Comparison of ENCODE assay signal across 20 cellular contexts in the genomic region with DNA sequence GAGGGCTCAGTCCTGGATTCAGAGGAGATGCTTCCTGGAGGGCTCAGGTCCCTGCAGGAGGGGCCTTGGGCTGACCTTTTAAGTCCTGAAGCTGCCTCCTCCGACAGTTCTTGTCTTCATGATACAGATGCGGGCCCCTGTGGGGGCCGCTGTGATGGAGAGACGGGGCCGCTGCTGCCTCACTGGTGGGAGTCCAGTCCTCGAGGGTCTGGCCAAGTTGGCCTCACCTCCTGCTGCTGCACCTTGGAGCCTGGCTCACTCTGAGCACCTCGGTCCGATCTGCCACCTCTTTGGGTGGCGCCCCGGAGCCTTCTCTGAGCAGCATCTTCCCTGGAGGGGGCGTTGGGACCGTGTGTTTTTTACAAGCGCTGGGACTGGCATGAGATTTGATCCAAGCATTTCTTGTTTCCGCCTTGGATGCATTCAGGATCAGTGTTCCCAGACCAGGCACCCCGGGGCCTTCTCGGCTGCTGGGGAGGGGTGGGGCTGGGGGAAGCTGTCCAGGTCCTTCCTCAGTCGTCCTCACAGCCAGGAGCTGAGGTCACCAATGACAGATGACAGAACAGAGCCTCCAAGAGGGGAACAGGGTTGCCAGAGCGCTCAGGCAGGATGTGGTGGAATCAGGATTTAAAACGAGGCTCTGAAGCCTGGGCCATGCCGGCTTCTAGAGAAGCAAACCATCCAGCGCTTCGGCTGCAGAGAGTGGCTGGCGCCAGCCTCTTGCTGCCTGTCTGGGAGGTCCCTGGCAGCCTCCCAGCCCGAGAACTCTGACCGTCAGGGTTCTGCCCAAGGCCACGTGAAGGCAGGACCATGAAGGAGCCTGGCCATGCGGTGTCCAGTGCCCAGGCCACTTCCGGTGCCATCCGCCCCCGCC.
A peak's percentile ranks its signal among the peaks of the same experiment; 100 is the strongest.
DNase-seq lines count a peak whose midpoint lies in the region; ATAC-seq and TF ChIP-seq lines count a peak whose summit lies in the region.
"Had no signal": no experiment of that assay in that cellular context is flagged by ENCODE, and none has a peak within 500 bp of the region (broad histone marks: within the 10 kb centered on the region; RNA-seq: fewer than 3 reads in every experiment).

No MANE protein-coding gene starts in this region.

- no peak overlapping the region for H3K9ac ChIP-seq in endodermal cell (ENCODE audit: extremely low read depth, low read length, poor library complexity, severe bottlenecking)

- TF ChIP-seq CTCF in fibroblast of mammary gland (conservative IDR thresholded peaks at IDR 0.05; ENCODE audit: control insufficient read depth, insufficient read depth, low read depth, low read length) (no peak), endodermal cell (conservative IDR thresholded peaks at IDR 0.05) (no peak)

- H3K27me3 Mint-ChIP-seq in activated naive CD8-positive, alpha-beta T cell treated with anti-CD3 and anti-CD28 coated beads, Interleukin-2, amount 10 ng/mL, durations not matched to agents 7 days and 5 days = peaks cover 2% of the 10 kb centered on the region
- no peaks in the 10 kb centered on the region for H3K27me3 Mint-ChIP-seq in activated naive CD8-positive, alpha-beta T cell treated with anti-CD3 and anti-CD28 coated beads for 36 hours
- H3K27me3 Mint-ChIP-seq in endodermal cell (ENCODE audit: insufficient read depth) = no peaks in the 10 kb centered on the region
- H3K27me3 Mint-ChIP-seq: CD4-positive, alpha-beta memory T cell; naive thymus-derived CD4-positive, alpha-beta T cell had no signal

- 88 to 94% methylated on average over 26 to 30 of the region's 30 CpGs for WGBS in endodermal cell (ENCODE audit: insufficient coverage in 1 of 2, insufficient read length in 1 of 2), 2 experiments

- H3K9me3 Mint-ChIP-seq in activated naive CD8-positive, alpha-beta T cell treated with anti-CD3 and anti-CD28 coated beads, Interleukin-2, amount 10 ng/mL, durations not matched to agents 7 days and 5 days = no peaks in the 10 kb centered on the region
- H3K9me3 Mint-ChIP-seq in activated naive CD8-positive, alpha-beta T cell treated with anti-CD3 and anti-CD28 coated beads for 36 hours = no peaks in the 10 kb centered on the region
- no peaks in the 10 kb centered on the region for H3K9me3 Mint-ChIP-seq in endodermal cell
- H3K9me3 Mint-ChIP-seq: activated T-helper 2 cell treated with anti-CD3 and anti-CD28 coated beads, Interferon-gamma antibody, Interleukin-2, Interleukin-4, amounts not matched to agents 10 μg/mL and 5 μg/mL and 100 μg/mL, durations not matched to agents 14 hours and 24 hours and 36 hours; CD4-positive, alpha-beta memory T cell; stimulated activated effector memory CD8-positive, alpha-beta T cell treated with anti-CD3 and anti-CD28 coated beads, Interleukin-12 subunit alpha, Interleukin-12 subunit beta, amount 100 ng/mL, for 72 hours; T-cell had no signal

- no peak overlapping the region for H3K4me3 ChIP-seq in MG63
- no peak overlapping the region for H3K4me3 ChIP-seq in fibroblast of mammary gland (ENCODE audit: control insufficient read depth, low read depth, low read length)
- no peak overlapping the region for H3K4me3 ChIP-seq in endodermal cell (ENCODE audit: low read length)
- H3K4me3 ChIP-seq: adrenal gland, pancreas, suprapubic skin had no signal

- DNase-seq in activated naive CD8-positive, alpha-beta T cell treated with anti-CD3 and anti-CD28 coated beads, Interleukin-2, amount 10 ng/mL, durations not matched to agents 7 days and 5 days = no peak
- no peak for DNase-seq in activated naive CD8-positive, alpha-beta T cell treated with anti-CD3 and anti-CD28 coated beads for 36 hours
- DNase-seq in MG63 (peak; percentile 10), fibroblast of mammary gland (ENCODE audit: low read depth) (peak; percentile 6), NCI-H187 treated with DMSO at 0.1 percent for 48 hours (lab: John Stamatoyannopoulos, UW) (no peak), endodermal cell (no peak)
- no peak for DNase-seq in effector CD4-positive, alpha-beta T cell
- DNase-seq in activated naive CD4-positive, alpha-beta T cell treated with Interleukin-2 at 50 U/mL for 16 hours = no peak
- DNase-seq: CD4-positive, alpha-beta memory T cell; DMS79; mesenchymal stem cell; naive thymus-derived CD4-positive, alpha-beta T cell; NCI-H524 treated with DMSO at 0.1 percent for 48 hours; pancreas; SHP77; T-cell had no signal

- no peak overlapping the region for H3K4me3 Mint-ChIP-seq in activated naive CD8-positive, alpha-beta T cell treated with anti-CD3 and anti-CD28 coated beads, Interleukin-2, amount 10 ng/mL, durations not matched to agents 7 days and 5 days
- H3K4me3 Mint-ChIP-seq in activated naive CD8-positive, alpha-beta T cell treated with anti-CD3 and anti-CD28 coated beads for 36 hours = no peak overlapping the region
- no peak overlapping the region for H3K4me3 Mint-ChIP-seq in endodermal cell
- H3K4me3 Mint-ChIP-seq: CD4-positive, alpha-beta memory T cell; naive thymus-derived CD4-positive, alpha-beta T cell; stimulated activated effector memory CD8-positive, alpha-beta T cell treated with anti-CD3 and anti-CD28 coated beads, Interleukin-12 subunit alpha, Interleukin-12 subunit beta, amount 100 ng/mL, for 72 hours; T-cell had no signal

- H3K9me3 ChIP-seq in MG63 = no peaks in the 10 kb centered on the region
- no peaks in the 10 kb centered on the region for H3K9me3 ChIP-seq in endodermal cell (ENCODE audit: control insufficient read depth, low read length)
- H3K9me3 ChIP-seq: adrenal gland, pancreas, suprapubic skin had no signal

- H3K27ac ChIP-seq in endodermal cell (ENCODE audit: low read depth, low read length) = no peak overlapping the region
- H3K27ac ChIP-seq: adrenal gland, pancreas, suprapubic skin had no signal

- ATAC-seq in activated naive CD8-positive, alpha-beta T cell treated with anti-CD3 and anti-CD28 coated beads, Interleukin-2, amount 10 ng/mL, durations not matched to agents 7 days and 5 days (ENCODE audit: low read depth) = peak; percentile 38
- ATAC-seq: naive thymus-derived CD4-positive, alpha-beta T cell; pancreas; stimulated activated effector memory CD8-positive, alpha-beta T cell treated with anti-CD3 and anti-CD28 coated beads, Interleukin-12 subunit alpha, Interleukin-12 subunit beta, amount 100 ng/mL, for 72 hours had no signal

- peaks cover 4% of the 10 kb centered on the region for H3K4me1 Mint-ChIP-seq in activated naive CD8-positive, alpha-beta T cell treated with anti-CD3 and anti-CD28 coated beads, Interleukin-2, amount 10 ng/mL, durations not matched to agents 7 days and 5 days
- peaks cover 9% of the 10 kb centered on the region for H3K4me1 Mint-ChIP-seq in activated naive CD8-positive, alpha-beta T cell treated with anti-CD3 and anti-CD28 coated beads for 36 hours
- H3K4me1 Mint-ChIP-seq in endodermal cell = no peaks in the 10 kb centered on the region

- POLR2A ChIA-PET in activated naive CD8-positive, alpha-beta T cell treated with anti-CD3 and anti-CD28 coated beads, Interleukin-2, amount 10 ng/mL, durations not matched to agents 7 days and 5 days (lab: Charles Lee) = no interaction called here

- H3K27me3 ChIP-seq in MG63 (no peaks in the 10 kb centered on the region), endodermal cell (ENCODE audit: control insufficient read depth, insufficient read depth, low read length, poor library complexity, severe bottlenecking) (no peaks in the 10 kb centered on the region)
- H3K27me3 ChIP-seq: adrenal gland, pancreas had no signal

- H3K27ac Mint-ChIP-seq in activated naive CD8-positive, alpha-beta T cell treated with anti-CD3 and anti-CD28 coated beads, Interleukin-2, amount 10 ng/mL, durations not matched to agents 7 days and 5 days = no peak overlapping the region
- H3K27ac Mint-ChIP-seq in activated naive CD8-positive, alpha-beta T cell treated with anti-CD3 and anti-CD28 coated beads for 36 hours = no peak overlapping the region
- no peak overlapping the region for H3K27ac Mint-ChIP-seq in endodermal cell
- H3K27ac Mint-ChIP-seq: activated T-helper 2 cell treated with anti-CD3 and anti-CD28 coated beads, Interferon-gamma antibody, Interleukin-2, Interleukin-4, amounts not matched to agents 10 μg/mL and 5 μg/mL and 100 μg/mL, durations not matched to agents 14 hours and 24 hours and 36 hours; naive thymus-derived CD4-positive, alpha-beta T cell; stimulated activated effector memory CD8-positive, alpha-beta T cell treated with anti-CD3 and anti-CD28 coated beads, Interleukin-12 subunit alpha, Interleukin-12 subunit beta, amount 100 ng/mL, for 72 hours; T-cell had no signal

- no peaks in the 10 kb centered on the region for H3K36me3 Mint-ChIP-seq in activated naive CD8-positive, alpha-beta T cell treated with anti-CD3 and anti-CD28 coated beads, Interleukin-2, amount 10 ng/mL, durations not matched to agents 7 days and 5 days
- no peaks in the 10 kb centered on the region for H3K36me3 Mint-ChIP-seq in activated naive CD8-positive, alpha-beta T cell treated with anti-CD3 and anti-CD28 coated beads for 36 hours
- H3K36me3 Mint-ChIP-seq in endodermal cell (ENCODE audit: low read depth) = peaks cover 2% of the 10 kb centered on the region
- H3K36me3 Mint-ChIP-seq: CD4-positive, alpha-beta memory T cell; naive thymus-derived CD4-positive, alpha-beta T cell; T-cell had no signal

- no peaks in the 10 kb centered on the region for H3K4me1 ChIP-seq in endodermal cell (ENCODE audit: control insufficient read depth, insufficient read depth, low read length)
- H3K4me1 ChIP-seq: adrenal gland, pancreas, suprapubic skin had no signal

- no peaks in the 10 kb centered on the region for H3K36me3 ChIP-seq in MG63
- no peaks in the 10 kb centered on the region for H3K36me3 ChIP-seq in endodermal cell (ENCODE audit: control insufficient read depth, insufficient read depth, low read length)
- H3K36me3 ChIP-seq: adrenal gland, pancreas, suprapubic skin had no signal

Comparison
In these comparisons a context has a peak if more than half of its experiments do, and no peak if none do; other contexts are left out.
1. DNase-seq: peak in MG63 (single experiment) and fibroblast of mammary gland (single experiment); none in activated naive CD8-positive, alpha-beta T cell treated with anti-CD3 and anti-CD28 coated beads, Interleukin-2, amount 10 ng/mL, durations not matched to agents 7 days and 5 days (single experiment), activated naive CD8-positive, alpha-beta T cell treated with anti-CD3 and anti-CD28 coated beads for 36 hours (single experiment), NCI-H187 treated with DMSO at 0.1 percent for 48 hours (single experiment), effector CD4-positive, alpha-beta T cell (single experiment), endodermal cell (single experiment) and activated naive CD4-positive, alpha-beta T cell treated with Interleukin-2 at 50 U/mL for 16 hours (single experiment).